Comparison of ENCODE assay signal across 20 cellular contexts in genomic region chr1:204562075-204562990, GRCh38. TPM values are rescaled to one million over a fixed set of nuclear protein-coding genes. Genes with fewer than 3 reads are reported as not detected.
DNase-seq lines count a peak whose midpoint lies in the region; ATAC-seq and TF ChIP-seq lines count a peak whose summit lies in the region.
"Had no signal": no experiment of that assay in that cellular context is flagged by ENCODE, and none has a peak within 500 bp of the region (broad histone marks: within the 10 kb centered on the region; RNA-seq: fewer than 3 reads in every experiment).

No MANE protein-coding gene starts in this region.

- H2AFZ ChIP-seq in OCI-LY1 (ENCODE audit: low read length), result no peak overlapping the region

- H3K9me3 ChIP-seq in OCI-LY1 (ENCODE audit: low read length) (no peaks in the 10 kb centered on the region), upper lobe of right lung (no peaks in the 10 kb centered on the region)
- H3K9me3 ChIP-seq: ovary, SK-N-SH, tibial artery had no signal

- peak overlapping the region; percentile 90 for H3K27ac Mint-ChIP-seq in activated naive CD8-positive, alpha-beta T cell
- H3K27ac Mint-ChIP-seq in activated naive CD8-positive, alpha-beta T cell treated with anti-CD3 and anti-CD28 coated beads for 36 hours, result no peak overlapping the region
- peak overlapping the region; percentile 66 to 70 for H3K27ac Mint-ChIP-seq in effector memory CD8-positive, alpha-beta T cell

- H3K36me3 Mint-ChIP-seq in activated naive CD8-positive, alpha-beta T cell, result peaks cover 6% of the 10 kb centered on the region
- H3K36me3 Mint-ChIP-seq in activated naive CD8-positive, alpha-beta T cell treated with anti-CD3 and anti-CD28 coated beads for 36 hours, result peaks cover 16% of the 10 kb centered on the region
- H3K36me3 Mint-ChIP-seq in effector memory CD8-positive, alpha-beta T cell (ENCODE audit: insufficient read depth), result peaks cover 9% of the 10 kb centered on the region

- TF ChIP-seq CTCF in OCI-LY1 (IDR thresholded peaks at IDR 0.05; ENCODE audit: low read length) (no peak), upper lobe of right lung (IDR thresholded peaks at IDR 0.05) (no peak)

- peak overlapping the region; percentile 93 for H3K27ac ChIP-seq in OCI-LY1 (ENCODE audit: low read depth, low read length, poor library complexity, severe bottlenecking)
- no peak overlapping the region for H3K27ac ChIP-seq in upper lobe of right lung
- H3K27ac ChIP-seq: brain microvascular endothelial cell, ovary, tibial artery had no signal

- no peaks in the 10 kb centered on the region; the same call in 1 of the 2 replicates for H3F3A ChIP-seq in OCI-LY1 (ENCODE audit: insufficient read depth, low read length)

- peaks cover 50% of the 10 kb centered on the region for H3K4me1 Mint-ChIP-seq in activated naive CD8-positive, alpha-beta T cell (ENCODE audit: low read depth)
- H3K4me1 Mint-ChIP-seq in activated naive CD8-positive, alpha-beta T cell treated with anti-CD3 and anti-CD28 coated beads for 36 hours, result peaks cover 36% of the 10 kb centered on the region
- peaks cover 26 to 43% of the 10 kb centered on the region in 2 donors for H3K4me1 Mint-ChIP-seq in effector memory CD8-positive, alpha-beta T cell (ENCODE audit: low read depth in 2 of 2)

- no peaks in the 10 kb centered on the region for H4K20me1 ChIP-seq in OCI-LY1 (ENCODE audit: insufficient read depth, low read length)

- peaks cover 45% of the 10 kb centered on the region for H3K36me3 ChIP-seq in OCI-LY1 (ENCODE audit: insufficient read depth, low read length)
- peaks cover 16% of the 10 kb centered on the region for H3K36me3 ChIP-seq in upper lobe of right lung
- H3K36me3 ChIP-seq: brain microvascular endothelial cell, ovary had no signal

- no peaks in the 10 kb centered on the region for H3K79me2 ChIP-seq in OCI-LY1 (ENCODE audit: insufficient read depth, low read length)

- H3K9me3 Mint-ChIP-seq in activated naive CD8-positive, alpha-beta T cell (ENCODE audit: low read depth), result no peaks in the 10 kb centered on the region
- no peaks in the 10 kb centered on the region for H3K9me3 Mint-ChIP-seq in activated naive CD8-positive, alpha-beta T cell treated with anti-CD3 and anti-CD28 coated beads for 36 hours
- H3K9me3 Mint-ChIP-seq in effector memory CD8-positive, alpha-beta T cell, result no peaks in the 10 kb centered on the region
- H3K9me3 Mint-ChIP-seq: nephron progenitor cell; stimulated activated naive CD8-positive, alpha-beta T cell treated with anti-CD3 and anti-CD28 coated beads, Interleukin-15, amount 100 ng/mL, for 72 hours had no signal

- H3K4me3 ChIP-seq in OCI-LY1 (ENCODE audit: low read depth, low read length, poor library complexity, severe bottlenecking) (no peak overlapping the region), upper lobe of right lung (no peak overlapping the region)
- H3K4me3 ChIP-seq: ovary, tibial artery had no signal

- H3K27me3 ChIP-seq in OCI-LY1 (ENCODE audit: insufficient read depth, low read length) (no peaks in the 10 kb centered on the region), upper lobe of right lung (no peaks in the 10 kb centered on the region)
- H3K27me3 ChIP-seq: brain microvascular endothelial cell, ovary, tibial artery had no signal

- intact Hi-C loops in upper lobe of right lung (cut with DNase I), result no loop called here

- no peaks in the 10 kb centered on the region for H3K9me2 ChIP-seq in OCI-LY1 (ENCODE audit: low read depth, low read length)
- H3K9me2 ChIP-seq: SK-N-SH had no signal

- no peak overlapping the region for H3K4me3 Mint-ChIP-seq in activated naive CD8-positive, alpha-beta T cell
- H3K4me3 Mint-ChIP-seq in activated naive CD8-positive, alpha-beta T cell treated with anti-CD3 and anti-CD28 coated beads for 36 hours, result no peak overlapping the region
- H3K4me3 Mint-ChIP-seq in effector memory CD8-positive, alpha-beta T cell, result no peak overlapping the region
- H3K4me3 Mint-ChIP-seq: nephron progenitor cell; stimulated activated naive CD8-positive, alpha-beta T cell treated with anti-CD3 and anti-CD28 coated beads, Interleukin-15, amount 100 ng/mL, for 72 hours had no signal

- ATAC-seq in effector memory CD8-positive, alpha-beta T cell (replicated peaks), result no peak
- no peak for ATAC-seq in upper lobe of right lung
- no peak for ATAC-seq in HG03196 (IDR thresholded peaks at IDR 0.05; ENCODE audit: unreplicated experiment)
- ATAC-seq: left ventricle myocardium superior had no signal

- no peak overlapping the region for H3K4me2 ChIP-seq in OCI-LY1 (ENCODE audit: low read length)
- H3K4me2 ChIP-seq: SK-N-SH had no signal

- H3K27me3 Mint-ChIP-seq in activated naive CD8-positive, alpha-beta T cell, result no peaks in the 10 kb centered on the region
- H3K27me3 Mint-ChIP-seq in activated naive CD8-positive, alpha-beta T cell treated with anti-CD3 and anti-CD28 coated beads for 36 hours, result no peaks in the 10 kb centered on the region
- H3K27me3 Mint-ChIP-seq in effector memory CD8-positive, alpha-beta T cell, result no peaks in the 10 kb centered on the region
- H3K27me3 Mint-ChIP-seq: stimulated activated naive CD8-positive, alpha-beta T cell treated with anti-CD3 and anti-CD28 coated beads, Interleukin-15, amount 100 ng/mL, for 72 hours had no signal

- peaks cover 69% of the 10 kb centered on the region for H3K4me1 ChIP-seq in OCI-LY1 (ENCODE audit: insufficient read depth, low read length, severe bottlenecking)
- H3K4me1 ChIP-seq in upper lobe of right lung, result no peaks in the 10 kb centered on the region

- DNase-seq in activated naive CD8-positive, alpha-beta T cell treated with anti-CD3 and anti-CD28 coated beads for 36 hours, result no peak
- no peak for DNase-seq in effector memory CD8-positive, alpha-beta T cell
- DNase-seq in upper lobe of right lung (peak; percentile 52), ureter (ENCODE audit: low spot score) (no peak), GF-D8 (lab: John Stamatoyannopoulos, UW) (no peak)
- DNase-seq: activated CD8-positive, alpha-beta memory T cell treated with anti-CD3 and anti-CD28 coated beads, Interleukin-2, amount 50 U/mL, for 4 hours; brain microvascular endothelial cell; EL; left ventricle myocardium superior; midbrain; NCI-H1048; NCI-H1694; nephron progenitor cell; ovary; SK-N-SH; stimulated activated naive CD8-positive, alpha-beta T cell treated with anti-CD3 and anti-CD28 coated beads, Interleukin-15, amount 100 ng/mL, for 72 hours; tibial artery had no signal

- H3K9ac ChIP-seq in OCI-LY1 (ENCODE audit: low read length), result no peak overlapping the region
- H3K9ac ChIP-seq: SK-N-SH had no signal

RNA-seq across cellular contexts. Expression of gene MDM4, which starts 46.1 kb away (rescaled TPM):
- total RNA-seq in activated naive CD8-positive, alpha-beta T cell treated with anti-CD3 and anti-CD28 coated beads for 36 hours, result 10 to 100 TPM; 64.3 to 75.6 TPM
- total RNA-seq in upper lobe of right lung (84.5 TPM), ureter (145 TPM)
